16 cellular contexts compared by ENCODE assay signal in genomic region chr3:18062289-18063025, GRCh38.
DNase-seq lines count a peak whose midpoint lies in the region; ATAC-seq, FAIRE-seq and TF ChIP-seq lines count a peak whose summit lies in the region.
"Had no signal": no experiment of that assay in that cellular context is flagged by ENCODE, and none has a peak within 500 bp of the region (broad histone marks: within the 10 kb centered on the region; RNA-seq: fewer than 3 reads in every experiment).

No MANE protein-coding gene starts in this region.

- in situ Hi-C loops in G401 (cut with HindIII; ENCODE audit: low sequenced_read_pairs) = no loop called here

- H3K9me3 ChIP-seq in adrenal gland (replicated peaks in 1 of 3) = no peaks in the 10 kb centered on the region
- H3K9me3 ChIP-seq in keratinocyte (ENCODE audit: control insufficient read depth, low read depth, low read length) = no peaks in the 10 kb centered on the region
- no peaks in the 10 kb centered on the region for H3K9me3 ChIP-seq in uterus
- H3K9me3 ChIP-seq: gastrocnemius medialis had no signal

- 55 to 66% (median 57%) methylated on average over 4 of the region's 4 CpGs for WGBS in adrenal gland, 4 donors

- dilution Hi-C loops in keratinocyte (cut with MboI; ENCODE audit: extremely low pct_ligation_motif_present, low sequenced_read_pairs) = no loop called here

- TF ChIP-seq POLR2A in adrenal gland (IDR thresholded peaks at IDR 0.05) (no peak), uterus (IDR thresholded peaks at IDR 0.05) (no peak)

- ATAC-seq in GM21367 (IDR thresholded peaks at IDR 0.05; ENCODE audit: unreplicated experiment) = no peak
- ATAC-seq: activated CD4-positive, CD25-positive, alpha-beta regulatory T cell treated with anti-CD3 and anti-CD28 coated beads, Interleukin-2, amount 50 U/mL, for 24 hours; gastrocnemius medialis had no signal

- no peak for TF ChIP-seq CTCF in adrenal gland (IDR thresholded peaks at IDR 0.05)
- TF ChIP-seq CTCF in keratinocyte (optimal IDR thresholded peaks at IDR 0.05 in 1 of 3, IDR thresholded peaks at IDR 0.05 in 1 of 3, conservative IDR thresholded peaks at IDR 0.05 in 1 of 3; ENCODE audit: extremely low read depth in 1 of 3, insufficient read depth in 2 of 3, low read length in 3 of 3) = no peak
- no peak for TF ChIP-seq CTCF in uterus (IDR thresholded peaks at IDR 0.05)

- peak; percentile 62 for FAIRE-seq in keratinocyte (lab: Jason Lieb, UNC)
- FAIRE-seq: GM18507, H1 had no signal

- H3K27ac ChIP-seq in adrenal gland (peak overlapping the region in 1 of 5 donors; percentile 61), keratinocyte (ENCODE audit: control insufficient read depth, insufficient read depth, low read length) (no peak overlapping the region), uterus (no peak overlapping the region)
- H3K27ac ChIP-seq: BLaER1 treated with 17β-estradiol and CSF1 and Interleukin-3, amounts not matched to agents 10 nM and 100 nM; gastrocnemius medialis; HL-60 had no signal

- H3K4me1 ChIP-seq in adrenal gland (replicated peaks in 1 of 2) = no peaks in the 10 kb centered on the region
- H3K4me1 ChIP-seq in keratinocyte (ENCODE audit: control insufficient read depth, extremely low read depth, insufficient read depth, low read length) = peaks cover 22% of the 10 kb centered on the region
- no peaks in the 10 kb centered on the region for H3K4me1 ChIP-seq in uterus
- H3K4me1 ChIP-seq: BLaER1 treated with 17β-estradiol and CSF1 and Interleukin-3, amounts not matched to agents 10 nM and 100 nM; gastrocnemius medialis had no signal

- H3K9me1 ChIP-seq in keratinocyte (ENCODE audit: control insufficient read depth, extremely low read depth, insufficient read depth, low read length) = no peaks in the 10 kb centered on the region

- H3K79me2 ChIP-seq in keratinocyte (ENCODE audit: control insufficient read depth, insufficient read depth, low read length) = no peaks in the 10 kb centered on the region

- no peaks in the 10 kb centered on the region for H4K20me1 ChIP-seq in keratinocyte (ENCODE audit: control insufficient read depth, extremely low read depth, insufficient read depth, low read length)
- H4K20me1 ChIP-seq: BLaER1 treated with 17β-estradiol and CSF1 and Interleukin-3, amounts not matched to agents 10 nM and 100 nM had no signal

- peak; percentile 70 for DNase-seq in AG20443 (ENCODE audit: low spot score)
- peak; percentile 68 for DNase-seq in HS-27A (ENCODE audit: low read depth)
- DNase-seq in adrenal gland = peak in 6 of 7 donors; percentile 5 to 24 (median 16)
- no peak for DNase-seq in keratinocyte (ENCODE audit: low read depth, low spot score)
- DNase-seq in mesenteric fat pad (ENCODE audit: low spot score) = no peak
- no peak for DNase-seq in G401 (ENCODE audit: low spot score)
- DNase-seq in uterus = no peak
- DNase-seq: amygdala, gastrocnemius medialis, NCI-H2171 had no signal

- intact Hi-C loops in adrenal gland (cut with DNase I) (no loop called here), uterus (cut with DNase I; ENCODE audit: low total_unique reads) (no loop called here)

- H3K36me3 ChIP-seq in adrenal gland (replicated peaks in 1 of 2) (no peaks in the 10 kb centered on the region), keratinocyte (ENCODE audit: control insufficient read depth in 2 of 2, extremely low read depth in 1 of 2, insufficient read depth in 2 of 2, low read length in 2 of 2) (no peaks in the 10 kb centered on the region), uterus (no peaks in the 10 kb centered on the region)
- H3K36me3 ChIP-seq: gastrocnemius medialis had no signal

- H3K27me3 ChIP-seq in adrenal gland (no peaks in the 10 kb centered on the region), keratinocyte (ENCODE audit: control insufficient read depth, extremely low read depth, insufficient read depth, low read length) (no peaks in the 10 kb centered on the region), uterus (no peaks in the 10 kb centered on the region)
- H3K27me3 ChIP-seq: BLaER1 treated with 17β-estradiol and CSF1 and Interleukin-3, amounts not matched to agents 10 nM and 100 nM; gastrocnemius medialis had no signal

- H2AFZ ChIP-seq in keratinocyte (ENCODE audit: control insufficient read depth, low read length) = peak overlapping the region; percentile 20

- H3K9ac ChIP-seq in keratinocyte (ENCODE audit: control insufficient read depth, extremely low read depth, insufficient read depth, low read length) = no peak overlapping the region
- H3K9ac ChIP-seq: BLaER1 treated with 17β-estradiol and CSF1 and Interleukin-3, amounts not matched to agents 10 nM and 100 nM had no signal

- H3K4me3 ChIP-seq in adrenal gland (no peak overlapping the region), keratinocyte (ENCODE audit: control insufficient read depth in 2 of 3, extremely low read depth in 1 of 3, insufficient read depth in 2 of 3, low read depth in 1 of 3, low read length in 3 of 3) (no peak overlapping the region), uterus (no peak overlapping the region)
- H3K4me3 ChIP-seq: BLaER1 treated with 17β-estradiol and CSF1 and Interleukin-3, amounts not matched to agents 10 nM and 100 nM; gastrocnemius medialis had no signal

- H3K4me2 ChIP-seq in keratinocyte (ENCODE audit: control insufficient read depth, extremely low read depth, insufficient read depth, low read depth, low read length) = peak overlapping the region; percentile 6

Comparison
In these comparisons a context has a peak if more than half of its experiments do, and no peak if none do; other contexts are left out.
1. DNase-seq: peak in AG20443 (single experiment), HS-27A (single experiment) and adrenal gland (6 of 7); none in keratinocyte (single experiment), mesenteric fat pad (single experiment), G401 (single experiment) and uterus (0 of 2).